34 cellular contexts compared by ENCODE assay signal in genomic region chr11:77108436-77108835, GRCh38. TPM values are rescaled to one million over a fixed set of nuclear protein-coding genes. Genes with fewer than 3 reads are reported as not detected.
DNase-seq lines count a peak whose midpoint lies in the region; ATAC-seq, FAIRE-seq and TF ChIP-seq lines count a peak whose summit lies in the region.
"Had no signal": no experiment of that assay in that cellular context is flagged by ENCODE, and none has a peak within 500 bp of the region (broad histone marks: within the 10 kb centered on the region; RNA-seq: fewer than 3 reads in every experiment).

No MANE protein-coding gene starts in this region.

- no peak for FAIRE-seq in astrocyte (lab: Jason Lieb, UNC)
- FAIRE-seq: islet of Langerhans had no signal

- H3K4me3 ChIP-seq in astrocyte (ENCODE audit: insufficient read depth, low read depth, low read length) = no peak overlapping the region
- H3K4me3 ChIP-seq: cardiac muscle cell, coronary artery, left ventricle myocardium inferior, prostate gland, sigmoid colon had no signal

- no peak overlapping the region for H2AFZ ChIP-seq in astrocyte (ENCODE audit: low read depth, low read length)

- no peaks in the 10 kb centered on the region for H3K27me3 ChIP-seq in astrocyte (ENCODE audit: insufficient read depth, low read length)
- H3K27me3 ChIP-seq: cardiac muscle cell, sigmoid colon had no signal

- H4K20me1 ChIP-seq in astrocyte (ENCODE audit: insufficient read depth, low read length) = peaks cover 27% of the 10 kb centered on the region

- H3K79me2 ChIP-seq in astrocyte (ENCODE audit: insufficient read depth, low read length) = no peaks in the 10 kb centered on the region

- TF ChIP-seq CTCF in astrocyte (IDR thresholded peaks at IDR 0.05; ENCODE audit: insufficient read depth, low read depth, low read length) (no peak), mesothelial cell of epicardium (IDR thresholded peaks at IDR 0.05; ENCODE audit: unreplicated experiment) (no peak)

- H3K4me3 Mint-ChIP-seq in astrocyte (ENCODE audit: unreplicated experiment) (no peak overlapping the region), mesothelial cell of epicardium (no peak overlapping the region), immature natural killer cell (no peak overlapping the region)
- H3K4me3 Mint-ChIP-seq: activated naive CD8-positive, alpha-beta T cell treated with anti-CD3 and anti-CD28 coated beads for 36 hours; activated T-cell treated with anti-CD3 and anti-CD28 coated beads, Interleukin-2, amount 50 U/mL, for 24 hours; CD4-positive, CD25-positive, alpha-beta regulatory T cell; H9; IgD-negative memory B cell; naive thymus-derived CD4-positive, alpha-beta T cell; WTC11 had no signal

- no peaks in the 10 kb centered on the region for H3K9me3 ChIP-seq in astrocyte (ENCODE audit: insufficient read depth, low read depth, low read length)
- H3K9me3 ChIP-seq: left ventricle myocardium inferior, prostate gland, sigmoid colon had no signal

- H3K36me3 ChIP-seq in astrocyte (ENCODE audit: insufficient read depth, low read length) = no peaks in the 10 kb centered on the region
- H3K36me3 ChIP-seq: cardiac muscle cell, left ventricle myocardium inferior, prostate gland, sigmoid colon had no signal

- H3K27me3 Mint-ChIP-seq in astrocyte (ENCODE audit: low read depth, unreplicated experiment) (peaks cover 6% of the 10 kb centered on the region), mesothelial cell of epicardium (ENCODE audit: low read depth) (no peaks in the 10 kb centered on the region), immature natural killer cell (ENCODE audit: low read depth in 3 of 3) (peaks cover 0 to 2% (median under 1%) of the 10 kb centered on the region in 3 donors)
- H3K27me3 Mint-ChIP-seq: activated naive CD8-positive, alpha-beta T cell treated with anti-CD3 and anti-CD28 coated beads for 36 hours; activated T-cell treated with anti-CD3 and anti-CD28 coated beads, Interleukin-2, amount 50 U/mL, for 24 hours; naive thymus-derived CD4-positive, alpha-beta T cell had no signal

- H3K4me1 Mint-ChIP-seq in astrocyte (ENCODE audit: low read depth, unreplicated experiment) (peaks cover 19% of the 10 kb centered on the region), mesothelial cell of epicardium (peaks cover 20% of the 10 kb centered on the region), immature natural killer cell (peaks cover 0 to 6% of the 10 kb centered on the region in 2 donors)
- H3K4me1 Mint-ChIP-seq: CD4-positive, CD25-positive, alpha-beta regulatory T cell; IgD-negative memory B cell had no signal

- peak overlapping the region; percentile 76 for H3K4me2 ChIP-seq in astrocyte (ENCODE audit: low read length)

- H3K9me3 Mint-ChIP-seq in astrocyte (ENCODE audit: unreplicated experiment) (no peaks in the 10 kb centered on the region), mesothelial cell of epicardium (no peaks in the 10 kb centered on the region), immature natural killer cell (no peaks in the 10 kb centered on the region)
- H3K9me3 Mint-ChIP-seq: activated naive CD8-positive, alpha-beta T cell treated with anti-CD3 and anti-CD28 coated beads for 36 hours; activated T-cell treated with anti-CD3 and anti-CD28 coated beads, Interleukin-2, amount 50 U/mL, for 24 hours; CD4-positive, CD25-positive, alpha-beta regulatory T cell; H9; IgD-negative memory B cell; naive thymus-derived CD4-positive, alpha-beta T cell; WTC11 had no signal

- peaks cover 46% of the 10 kb centered on the region for H3K4me1 ChIP-seq in astrocyte (ENCODE audit: insufficient read depth, low read length)
- H3K4me1 ChIP-seq: prostate gland had no signal

- no peak overlapping the region for H3K27ac ChIP-seq in astrocyte (ENCODE audit: low read depth, low read length)
- H3K27ac ChIP-seq: 22Rv1, cardiac muscle cell, left ventricle myocardium inferior, prostate gland, sigmoid colon had no signal

- DNase-seq in DMS79 treated with DMSO at 0.1 percent for 48 hours (lab: John Stamatoyannopoulos, UW) (peak; percentile 43), DMS79 (lab: John Stamatoyannopoulos, UW) (no peak), astrocyte (ENCODE audit: low read depth) (no peak), mesothelial cell of epicardium (ENCODE audit: low spot score in 2 of 2, unreplicated experiment in 2 of 2) (no peak), NOMO-1 treated with dmso at 0.1 percent for 144 hours (lab: John Stamatoyannopoulos, UW; ENCODE audit: unreplicated experiment) (no peak), NOMO-1 (lab: John Stamatoyannopoulos, UW; ENCODE audit: unreplicated experiment in 2 of 2) (no peak), immature natural killer cell (no peak)
- DNase-seq: activated CD4-positive, alpha-beta T cell treated with anti-CD3 and anti-CD28 coated beads, Interleukin-2, amount 50 U/mL, for 1 hour; activated effector memory CD4-positive, alpha-beta T cell treated with anti-CD3 and anti-CD28 coated beads, Interleukin-2, amount 50 U/mL, for 16 hours; activated naive CD8-positive, alpha-beta T cell treated with anti-CD3 and anti-CD28 coated beads for 36 hours; activated T-cell treated with anti-CD3 and anti-CD28 coated beads, Interleukin-2, amount 50 U/mL, for 24 hours; CD4-positive, CD25-positive, alpha-beta regulatory T cell; effector memory CD4-positive, alpha-beta T cell; glutamatergic neuron; H9; left ventricle myocardium inferior; naive thymus-derived CD4-positive, alpha-beta T cell; NCI-H774; sigmoid colon; stimulated activated CD4-positive, alpha-beta T cell treated with anti-CD3 and anti-CD28 coated beads, Interleukin-4, amount 100 ng/mL, for 4 hours; trophoblast cell had no signal

- no peak overlapping the region for H3K9ac ChIP-seq in astrocyte (ENCODE audit: low read length)

- no peak for ATAC-seq in HG02973 (IDR thresholded peaks at IDR 0.05; ENCODE audit: unreplicated experiment)
- ATAC-seq: naive thymus-derived CD4-positive, alpha-beta T cell; WTC11 had no signal

- H3K27ac Mint-ChIP-seq in astrocyte (ENCODE audit: unreplicated experiment) (no peak overlapping the region), mesothelial cell of epicardium (peak overlapping the region; percentile 1), immature natural killer cell (no peak overlapping the region)
- H3K27ac Mint-ChIP-seq: activated naive CD8-positive, alpha-beta T cell treated with anti-CD3 and anti-CD28 coated beads for 36 hours; activated T-cell treated with anti-CD3 and anti-CD28 coated beads, Interleukin-2, amount 50 U/mL, for 24 hours; CD4-positive, CD25-positive, alpha-beta regulatory T cell; H9; IgD-negative memory B cell; naive thymus-derived CD4-positive, alpha-beta T cell; WTC11 had no signal

- H3K36me3 Mint-ChIP-seq in astrocyte (ENCODE audit: low read depth, unreplicated experiment) (peaks cover 4% of the 10 kb centered on the region), mesothelial cell of epicardium (no peaks in the 10 kb centered on the region), immature natural killer cell (peaks cover 0 to 6% (median 0%) of the 10 kb centered on the region in 3 donors)
- H3K36me3 Mint-ChIP-seq: activated naive CD8-positive, alpha-beta T cell treated with anti-CD3 and anti-CD28 coated beads for 36 hours; CD4-positive, CD25-positive, alpha-beta regulatory T cell; IgD-negative memory B cell; WTC11 had no signal

RNA-seq across cellular contexts. Expression of gene OMP, which starts 5.8 kb away (rescaled TPM):
- 0.67 and 1.3 TPM in 2 replicates for total RNA-seq in astrocyte
- 0.80 to 1.5 TPM (median 1.4 TPM) in 3 replicates for total RNA-seq in mesothelial cell of epicardium
- polyA plus RNA-seq in immature natural killer cell = not detected
- total RNA-seq: activated naive CD8-positive, alpha-beta T cell treated with anti-CD3 and anti-CD28 coated beads for 36 hours; cardiac muscle cell; CD4-positive, CD25-positive, alpha-beta regulatory T cell; epithelial cell of proximal tubule; fibroblast of villous mesenchyme; H9; left ventricle myocardium inferior; SK-MEL-5; T-helper 1 cell treated with Interleukin-12 subunit alpha and Interleukin-12 subunit beta and Interleukin-4 antibody, amounts not matched to agents 30 ng/mL and 1 ng/mL, for 36 hours; WTC11 had no signal
- polyA plus RNA-seq: aorta; cardiac muscle cell; CD4-positive, CD25-positive, alpha-beta regulatory T cell; IgD-negative memory B cell; naive thymus-derived CD4-positive, alpha-beta T cell had no signal

RNA-seq across cellular contexts. Expression of gene MYO7A, which starts 19.6 kb away (rescaled TPM):
- 0.16 TPM in 1 of 2 replicates, not detected in the other for total RNA-seq in astrocyte
- total RNA-seq in mesothelial cell of epicardium = 1.8 to 2.4 TPM (median 2.2 TPM) in 3 replicates
- polyA plus RNA-seq in immature natural killer cell = under 1 TPM in 2 of 3 donors, not detected in 1; 0.21 to 0.45 TPM
- polyA plus RNA-seq: IgD-negative memory B cell; naive thymus-derived CD4-positive, alpha-beta T cell had no signal

RNA-seq across cellular contexts. Expression of gene CAPN5, which starts 41.7 kb away (rescaled TPM):
- total RNA-seq in astrocyte = 13.1 and 17.4 TPM in 2 replicates
- total RNA-seq in mesothelial cell of epicardium = 16.1 to 18.3 TPM (median 16.5 TPM) in 3 replicates
- 10 to 100 TPM in 1 of 3 donors, 1 to 10 TPM in 2; 1.6 to 18.8 (median 6.1) TPM for polyA plus RNA-seq in immature natural killer cell
